15 cellular contexts compared by ENCODE assay signal in genomic region chr7:12951397-12951801, GRCh38.
DNase-seq lines count a peak whose midpoint lies in the region; ATAC-seq and TF ChIP-seq lines count a peak whose summit lies in the region.
"Had no signal": no experiment of that assay in that cellular context is flagged by ENCODE, and none has a peak within 500 bp of the region (broad histone marks: within the 10 kb centered on the region; RNA-seq: fewer than 3 reads in every experiment).

No MANE protein-coding gene starts in this region.

- no peaks in the 10 kb centered on the region for H3K27me3 ChIP-seq in breast epithelium
- H3K27me3 ChIP-seq: BLaER1, gastroesophageal sphincter had no signal

- H3K36me3 ChIP-seq in breast epithelium, result no peaks in the 10 kb centered on the region
- H3K36me3 ChIP-seq: BLaER1, gastroesophageal sphincter had no signal

- H3K4me1 ChIP-seq in breast epithelium, result no peaks in the 10 kb centered on the region
- H3K4me1 ChIP-seq: BLaER1, gastroesophageal sphincter had no signal

- DNase-seq in AG08396 (ENCODE audit: low spot score) (peak; percentile 24), HT1080 (ENCODE audit: low read depth) (peak; percentile 81), breast epithelium (ENCODE audit: low spot score in 2 of 2) (no peak), kidney tubule cell (ENCODE audit: low spot score) (peak; percentile 80), putamen (ENCODE audit: low spot score) (no peak), epidermal melanocyte (ENCODE audit: insufficient read length, low spot score) (no peak)
- DNase-seq: MM.1S, NCI-H526 treated with DMSO at 0.1 percent for 48 hours, T-helper 1 cell had no signal

- no peak for TF ChIP-seq POLR2A in breast epithelium (IDR thresholded peaks at IDR 0.05)

- TF ChIP-seq CTCF in breast epithelium (IDR thresholded peaks at IDR 0.05), result no peak

- intact Hi-C loops in breast epithelium (cut with DNase I; ENCODE audit: low total_unique reads), result no loop called here

- no peak overlapping the region for H3K4me3 ChIP-seq in breast epithelium
- H3K4me3 ChIP-seq: BLaER1, gastroesophageal sphincter, GM12878, skin epidermis had no signal

- no peak for ATAC-seq in HG03175 (IDR thresholded peaks at IDR 0.05; ENCODE audit: unreplicated experiment)
- no peak for ATAC-seq in HG02588 (IDR thresholded peaks at IDR 0.05; ENCODE audit: unreplicated experiment)
- ATAC-seq: gastroesophageal sphincter, GM12878 had no signal

- H3K27ac ChIP-seq in breast epithelium, result peak overlapping the region; percentile 36 to 64
- H3K27ac ChIP-seq: BLaER1, gastroesophageal sphincter had no signal

- H3K9me3 ChIP-seq in breast epithelium, result no peaks in the 10 kb centered on the region
- H3K9me3 ChIP-seq: BLaER1, gastroesophageal sphincter had no signal

Comparison
In these comparisons a context has a peak if more than half of its experiments do, and no peak if none do; other contexts are left out.
1. DNase-seq: peak in AG08396 (single experiment), HT1080 (single experiment) and kidney tubule cell (single experiment); none in breast epithelium (0 of 2), putamen (single experiment) and epidermal melanocyte (single experiment).